ENCODE assay signal across 10 cellular contexts in genomic region chr5:82405618-82406199, GRCh38.
DNase-seq lines count a peak whose midpoint lies in the region; ATAC-seq and TF ChIP-seq lines count a peak whose summit lies in the region.
"Had no signal": no experiment of that assay in that cellular context is flagged by ENCODE, and none has a peak within 500 bp of the region (broad histone marks: within the 10 kb centered on the region; RNA-seq: fewer than 3 reads in every experiment).

No MANE protein-coding gene starts in this region.

- no peak for TF ChIP-seq POLR2A in NB4 (IDR thresholded peaks at IDR 0.05; ENCODE audit: extremely low read depth, insufficient read length)

- ATAC-seq in GM19452 (IDR thresholded peaks at IDR 0.05; ENCODE audit: unreplicated experiment): no peak
- ATAC-seq: Right ventricle myocardium inferior had no signal

- DNase-seq in AG20443 (ENCODE audit: low spot score) (peak; percentile 80), NB4 (ENCODE audit: low read depth) (peak; percentile 18), brain microvascular endothelial cell (peak; percentile 99), lung microvascular endothelial cell (ENCODE audit: low read depth in 2 of 2) (peak; percentile 66 to 93), cerebellum (ENCODE audit: low spot score) (no peak), epidermal melanocyte (ENCODE audit: insufficient read length, low spot score) (no peak)
- no peak for DNase-seq in effector CD8-positive, alpha-beta T cell (lab: John Stamatoyannopoulos, UW)
- DNase-seq: activated T-cell treated with anti-CD3 and anti-CD28 coated beads, Interleukin-2, amount 50 U/mL, for 1 hour had no signal

- no peak for TF ChIP-seq CTCF in NB4 (IDR thresholded peaks at IDR 0.05; ENCODE audit: low read depth, low read length)
- no peak for TF ChIP-seq CTCF in brain microvascular endothelial cell (IDR thresholded peaks at IDR 0.05; ENCODE audit: low read depth, low read length, missing control alignments)

- in situ Hi-C loops in brain microvascular endothelial cell (cut with HindIII; ENCODE audit: low pct_ligation_motif_present, low sequenced_read_pairs): no loop called here

- H3K27ac ChIP-seq in brain microvascular endothelial cell: peak overlapping the region; percentile 99

- H3K4me3 ChIP-seq in NB4 (ENCODE audit: low read depth, low read length): no peak overlapping the region
- H3K4me3 ChIP-seq in brain microvascular endothelial cell (ENCODE audit: low read depth, low read length): no peak overlapping the region

- H3K27me3 ChIP-seq in brain microvascular endothelial cell (replicated peaks): no peaks in the 10 kb centered on the region

- no peaks in the 10 kb centered on the region for H3K36me3 ChIP-seq in brain microvascular endothelial cell (replicated peaks)

Comparison
In these comparisons a context has a peak if more than half of its experiments do, and no peak if none do; other contexts are left out.
1. DNase-seq: peak in AG20443 (single experiment), NB4 (single experiment), brain microvascular endothelial cell (single experiment) and lung microvascular endothelial cell (2 of 2); none in cerebellum (single experiment), epidermal melanocyte (single experiment) and effector CD8-positive, alpha-beta T cell (single experiment).